Comparison of ENCODE assay signal across 8 cellular contexts in the genomic region with DNA sequence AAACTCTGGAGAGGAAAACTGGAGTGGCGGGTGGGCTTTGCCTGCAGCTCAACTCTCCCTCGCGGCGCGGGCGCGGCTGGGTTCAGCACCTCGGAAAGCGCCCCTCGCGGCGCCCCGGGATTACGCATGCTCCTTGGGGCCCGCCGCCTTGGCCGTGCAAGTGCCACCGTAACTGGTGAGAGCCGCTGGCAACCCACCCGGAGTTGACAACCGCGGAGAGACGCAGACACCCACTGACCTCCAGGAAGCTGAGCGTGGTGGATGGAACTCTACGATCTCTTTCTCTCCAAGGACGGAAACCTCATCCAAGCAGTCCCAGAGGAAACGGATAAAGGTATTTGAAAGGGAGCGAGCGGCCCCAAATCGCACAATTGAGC. TPM values are rescaled to one million over a fixed set of nuclear protein-coding genes. Genes with fewer than 3 reads are reported as not detected.
DNase-seq lines count a peak whose midpoint lies in the region; ATAC-seq and TF ChIP-seq lines count a peak whose summit lies in the region.

No MANE protein-coding gene starts in this region.

- peak overlapping the region; percentile 39 for H2AFZ ChIP-seq in ACC112 (ENCODE audit: low read length, unreplicated experiment)

- no peaks in the 10 kb centered on the region for H3K9me3 ChIP-seq in right atrium auricular region

- H3K9me3 Mint-ChIP-seq in activated naive CD8-positive, alpha-beta T cell treated with anti-CD3 and anti-CD28 coated beads, Interleukin-2, amount 50 U/mL, for 24 hours = no peaks in the 10 kb centered on the region

- H3K27ac Mint-ChIP-seq in activated naive CD8-positive, alpha-beta T cell treated with anti-CD3 and anti-CD28 coated beads, Interleukin-2, amount 50 U/mL, for 24 hours = no peak overlapping the region

- H3K4me1 Mint-ChIP-seq in activated naive CD8-positive, alpha-beta T cell treated with anti-CD3 and anti-CD28 coated beads, Interleukin-2, amount 50 U/mL, for 24 hours = no peaks in the 10 kb centered on the region

- peaks cover 14% of the 10 kb centered on the region for H3K4me1 ChIP-seq in ACC112 (ENCODE audit: control insufficient read depth, insufficient read depth, low read length, unreplicated experiment)
- peaks cover 0 to 15% of the 10 kb centered on the region in 2 donors for H3K4me1 ChIP-seq in right atrium auricular region

- ATAC-seq in GM18907 (IDR thresholded peaks at IDR 0.05; ENCODE audit: unreplicated experiment) = peak; percentile 50
- no peak for ATAC-seq in activated naive CD8-positive, alpha-beta T cell treated with anti-CD3 and anti-CD28 coated beads, Interleukin-2, amount 50 U/mL, for 24 hours
- no peak for ATAC-seq in HG03196 (IDR thresholded peaks at IDR 0.05; ENCODE audit: unreplicated experiment)
- no peak for ATAC-seq in HG03039 (IDR thresholded peaks at IDR 0.05; ENCODE audit: unreplicated experiment)

- H3K4me3 Mint-ChIP-seq in activated naive CD8-positive, alpha-beta T cell treated with anti-CD3 and anti-CD28 coated beads, Interleukin-2, amount 50 U/mL, for 24 hours = no peak overlapping the region

- H3K27me3 ChIP-seq in ACC112 (ENCODE audit: insufficient read depth, low read length) = peaks cover 50% of the 10 kb centered on the region
- peaks cover 10 to 18% of the 10 kb centered on the region in 2 donors for H3K27me3 ChIP-seq in right atrium auricular region

- peaks cover 43% of the 10 kb centered on the region for H3K27me3 Mint-ChIP-seq in activated naive CD8-positive, alpha-beta T cell treated with anti-CD3 and anti-CD28 coated beads, Interleukin-2, amount 50 U/mL, for 24 hours

- H3K36me3 ChIP-seq in ACC112 (ENCODE audit: insufficient read depth, low read length) (no peaks in the 10 kb centered on the region), right atrium auricular region (no peaks in the 10 kb centered on the region)

- H3K4me3 ChIP-seq in ACC112 (ENCODE audit: low read depth, low read length) (peak overlapping the region; percentile 77), right atrium auricular region (peak overlapping the region; percentile 10 to 39)

- peak; percentile 29 to 62 for TF ChIP-seq CTCF in right atrium auricular region (IDR thresholded peaks at IDR 0.05)

- no peaks in the 10 kb centered on the region for H3K79me2 ChIP-seq in ACC112 (ENCODE audit: control insufficient read depth, insufficient read depth, low read length, unreplicated experiment)

- DNase-seq in NCI-H345 treated with DMSO at 0.1 percent for 48 hours (lab: John Stamatoyannopoulos, UW; ENCODE audit: unreplicated experiment) = peak; percentile 75
- DNase-seq in activated naive CD8-positive, alpha-beta T cell treated with anti-CD3 and anti-CD28 coated beads, Interleukin-2, amount 50 U/mL, for 24 hours = peak; percentile 62
- DNase-seq in right atrium auricular region (ENCODE audit: low spot score) = peak; percentile 60
- DNase-seq in renal cortical epithelial cell (ENCODE audit: low read depth) = peak; percentile 5

- no peak overlapping the region for H3K27ac ChIP-seq in ACC112 (ENCODE audit: low read depth, low read length)
- H3K27ac ChIP-seq in right atrium auricular region = no peak overlapping the region

- no peaks in the 10 kb centered on the region for H3K36me3 Mint-ChIP-seq in activated naive CD8-positive, alpha-beta T cell treated with anti-CD3 and anti-CD28 coated beads, Interleukin-2, amount 50 U/mL, for 24 hours (ENCODE audit: low read depth)

RNA-seq across cellular contexts. Expression of gene RXFP3, which starts 0.2 kb away (rescaled TPM):
- total RNA-seq in right atrium auricular region = not detected
- total RNA-seq in renal cortical epithelial cell = 0.17 TPM in 1 of 2 replicates, not detected in the other

RNA-seq across cellular contexts. Expression of gene ADAMTS12, which starts 44.2 kb away (rescaled TPM):
- 1 to 10 TPM in 1 of 2 donors, under 1 TPM in 1; 0.43 to 1.7 TPM for total RNA-seq in right atrium auricular region
- 2.3 and 6.3 TPM in 2 replicates for total RNA-seq in renal cortical epithelial cell

RNA-seq across cellular contexts. Expression of gene SLC45A2, which starts 48.5 kb away (rescaled TPM):
- under 1 TPM in 1 of 2 donors, not detected in 1; 0.82 TPM for total RNA-seq in right atrium auricular region
- total RNA-seq in renal cortical epithelial cell = not detected in 2 replicates

Comparison
In these comparisons a context has a peak if more than half of its experiments do, and no peak if none do; other contexts are left out.
1. DNase-seq: peak in every context shown above with its lines; median percentile 75 in NCI-H345 treated with DMSO at 0.1 percent for 48 hours; 62 in activated naive CD8-positive, alpha-beta T cell treated with anti-CD3 and anti-CD28 coated beads, Interleukin-2, amount 50 U/mL, for 24 hours; 60 in right atrium auricular region; 5 in renal cortical epithelial cell.